31 cellular contexts compared by ENCODE assay signal in the genomic region with DNA sequence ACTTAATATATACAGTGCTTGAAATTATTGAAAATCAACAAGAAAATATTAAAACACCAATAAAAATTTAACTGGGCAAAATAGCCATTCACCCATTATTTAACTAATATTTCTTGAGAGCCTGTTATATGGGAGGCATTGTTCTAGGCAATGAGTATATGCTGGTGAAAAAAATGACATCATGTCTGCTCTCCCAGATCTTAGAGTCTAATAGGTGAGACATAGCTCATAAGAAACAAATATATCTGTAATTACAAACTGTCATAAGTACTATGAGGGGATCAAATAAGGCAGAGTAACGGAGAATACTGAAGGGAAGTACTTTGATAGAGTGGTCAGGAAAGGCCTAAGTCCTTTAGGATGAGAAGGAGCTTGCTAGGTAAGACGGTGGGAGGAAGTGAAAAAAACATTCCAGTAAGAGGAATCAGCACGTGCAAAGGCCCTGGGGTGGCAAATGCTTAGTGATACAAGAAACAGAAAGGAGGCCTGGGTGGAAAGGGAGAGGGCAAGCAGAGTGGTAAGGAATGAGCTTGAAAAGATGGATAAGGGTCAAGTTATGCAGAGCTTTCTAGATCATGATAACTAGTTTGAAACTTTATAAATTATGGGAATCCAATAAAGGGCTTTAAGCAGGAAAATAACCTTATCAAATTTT.
"Had no signal": no experiment of that assay in that cellular context is flagged by ENCODE, and none has a peak within 500 bp of the region (broad histone marks: within the 10 kb centered on the region; RNA-seq: fewer than 3 reads in every experiment).

No MANE protein-coding gene starts in this region.

- H3K36me3 ChIP-seq: neural progenitor cell, ovary, spleen, suprapubic skin, tibial artery, transverse colon, upper lobe of left lung, vagina had no signal

- H3K79me2 ChIP-seq: parathyroid adenoma had no signal

- ATAC-seq: natural killer cell; psoas muscle; right cardiac atrium; sciatic nerve; stimulated activated memory B cell treated with anti-CD40 and anti-IgM and Interleukin-4, amounts not matched to agents 10 μg/mL and 1 μg/mL and 100 μg/mL, for 72 hours; stimulated activated naive CD8-positive, alpha-beta T cell treated with anti-CD3 and anti-CD28 coated beads, Interleukin-15, amount 100 ng/mL, for 72 hours; stimulated activated naive CD8-positive, alpha-beta T cell treated with anti-CD3 and anti-CD28 coated beads, Interleukin-15, Interleukin-2, amounts not matched to agents 100 U/mL and 50 U/mL, for 24 hours had no signal

- H3K9me3 ChIP-seq: ovary, psoas muscle, suprapubic skin, testis, tibial artery, transverse colon, upper lobe of left lung, vagina had no signal

- DNase-seq: natural killer cell; occipital lobe; ovary; posterior cingulate gyrus; psoas muscle; right cardiac atrium; spleen; stimulated activated CD4-positive, alpha-beta T cell treated with anti-CD3 and anti-CD28 coated beads, Interleukin-12 subunit alpha, Interleukin-12 subunit beta, amount 100 ng/mL, for 4 hours; stimulated activated CD4-positive, alpha-beta T cell treated with anti-CD3 and anti-CD28 coated beads, Interleukin-1b, Interleukin-23, amount 100 ng/mL, for 48 hours; stimulated activated CD4-positive, alpha-beta T cell treated with anti-CD3 and anti-CD28 coated beads, Interleukin-4, amount 100 ng/mL, for 1 hour; stimulated activated CD4-positive, alpha-beta T cell treated with anti-CD3 and anti-CD28 coated beads, Interleukin-4, amount 100 ng/mL, for 4 hours; stimulated activated CD8-positive, alpha-beta memory T cell treated with anti-CD3 and anti-CD28 coated beads, Interleukin-4, amount 100 ng/mL, for 48 hours; stimulated activated naive CD4-positive, alpha-beta T cell; stimulated activated naive CD8-positive, alpha-beta T cell treated with anti-CD3 and anti-CD28 coated beads, Interleukin-15, amount 100 ng/mL, for 72 hours; stimulated activated naive CD8-positive, alpha-beta T cell treated with anti-CD3 and anti-CD28 coated beads, Interleukin-15, Interleukin-2, amounts not matched to agents 100 U/mL and 50 U/mL, for 24 hours; substantia nigra; testis; tibial artery; transverse colon; upper lobe of left lung had no signal

- H3K4me3 Mint-ChIP-seq: natural killer cell; nephron; neural progenitor cell; stimulated activated memory B cell treated with anti-CD40 and anti-IgM and Interleukin-4, amounts not matched to agents 10 μg/mL and 1 μg/mL and 100 μg/mL, for 72 hours; stimulated activated naive CD8-positive, alpha-beta T cell treated with anti-CD3 and anti-CD28 coated beads, Interleukin-15, amount 100 ng/mL, for 72 hours had no signal

- H3K27ac ChIP-seq: neural progenitor cell, ovary, parathyroid adenoma, psoas muscle, skin epidermis, spleen, suprapubic skin, testis, tibial artery, transverse colon, upper lobe of left lung, vagina had no signal

- H3K4me3 ChIP-seq: neural progenitor cell, ovary, psoas muscle, skin epidermis, smooth muscle cell, spleen, suprapubic skin, testis, tibial artery, transverse colon, upper lobe of left lung, vagina had no signal

- H3K27ac Mint-ChIP-seq: natural killer cell; nephron; neural progenitor cell; progenitor cell of endocrine pancreas; stimulated activated memory B cell treated with anti-CD40 and anti-IgM and Interleukin-4, amounts not matched to agents 10 μg/mL and 1 μg/mL and 100 μg/mL, for 72 hours; stimulated activated naive CD8-positive, alpha-beta T cell treated with anti-CD3 and anti-CD28 coated beads, Interleukin-15, amount 100 ng/mL, for 72 hours had no signal

- H3K9me3 Mint-ChIP-seq: nephron had no signal

- H3K9ac ChIP-seq: neural progenitor cell, parathyroid adenoma had no signal

- FAIRE-seq: urothelium cell line had no signal

- H3K36me3 Mint-ChIP-seq: natural killer cell had no signal

- H3K4me1 ChIP-seq: psoas muscle, spleen, transverse colon, upper lobe of left lung, vagina had no signal

- H3K27me3 ChIP-seq: ovary, spleen, suprapubic skin, testis, tibial artery, transverse colon, upper lobe of left lung, vagina had no signal

- H3K4me2 ChIP-seq: neural progenitor cell, smooth muscle cell had no signal

- H2AFZ ChIP-seq: neural progenitor cell, parathyroid adenoma had no signal

- H3K27me3 Mint-ChIP-seq: stimulated activated memory B cell treated with anti-CD40 and anti-IgM and Interleukin-4, amounts not matched to agents 10 μg/mL and 1 μg/mL and 100 μg/mL, for 72 hours; stimulated activated naive CD8-positive, alpha-beta T cell treated with anti-CD3 and anti-CD28 coated beads, Interleukin-15, amount 100 ng/mL, for 72 hours had no signal

- H3K4me1 Mint-ChIP-seq: natural killer cell; stimulated activated memory B cell treated with anti-CD40 and anti-IgM and Interleukin-4, amounts not matched to agents 10 μg/mL and 1 μg/mL and 100 μg/mL, for 72 hours; stimulated activated naive CD8-positive, alpha-beta T cell treated with anti-CD3 and anti-CD28 coated beads, Interleukin-15, amount 100 ng/mL, for 72 hours had no signal
